In the genomic region with DNA sequence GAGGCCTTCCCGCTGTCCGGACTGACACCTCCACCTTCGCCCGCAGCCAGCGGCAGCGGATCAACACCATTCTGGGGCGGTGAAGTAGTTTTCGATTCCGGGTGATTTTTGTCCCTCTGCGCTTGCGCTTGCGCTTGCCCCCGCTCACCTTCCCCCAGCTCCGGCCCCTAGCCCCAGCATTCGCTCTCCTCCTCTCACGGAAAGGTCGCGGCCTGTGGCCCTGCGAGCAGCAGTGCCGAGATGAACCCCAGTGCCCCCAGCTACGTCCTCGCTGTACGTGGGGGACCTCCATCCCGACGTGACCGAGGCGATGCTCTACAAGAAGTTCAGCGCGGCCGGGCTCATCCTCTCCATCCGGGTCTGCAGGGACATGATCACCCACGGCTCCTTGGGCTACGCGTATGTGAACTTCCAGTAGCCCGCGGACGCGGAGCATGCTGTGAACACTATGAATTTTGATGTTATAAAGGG, we compare ENCODE assay signal across 9 cellular contexts. TPM values are rescaled to one million over a fixed set of nuclear protein-coding genes. Genes with fewer than 3 reads are reported as not detected.
A peak's percentile ranks its signal among the peaks of the same experiment; 100 is the strongest.
DNase-seq lines count a peak whose midpoint lies in the region; ATAC-seq and TF ChIP-seq lines count a peak whose summit lies in the region.
"Had no signal": no experiment of that assay in that cellular context is flagged by ENCODE, and none has a peak within 500 bp of the region (broad histone marks: within the 10 kb centered on the region; RNA-seq: fewer than 3 reads in every experiment).

No MANE protein-coding gene starts in this region.

- no peaks in the 10 kb centered on the region for H3K36me3 ChIP-seq in ES-I3 (ENCODE audit: insufficient read depth, low read length)

- no peaks in the 10 kb centered on the region for H3K9me3 ChIP-seq in ES-I3 (ENCODE audit: control insufficient read depth, insufficient read depth, low read length)

- no peak for ATAC-seq in HG02623 (IDR thresholded peaks at IDR 0.05; ENCODE audit: unreplicated experiment)

- peak overlapping the region; percentile 25; the same call in 1 of the 2 replicates for H3K9ac ChIP-seq in ES-I3 (ENCODE audit: low read depth, low read length)

- H3K9me3 Mint-ChIP-seq in T-helper 2 cell treated with Interferon-gamma antibody and Interleukin-4, amounts not matched to agents 5 μg/mL and 100 μg/mL, for 36 hours = peaks cover 28% of the 10 kb centered on the region

- no peaks in the 10 kb centered on the region for H3K4me1 ChIP-seq in ES-I3 (ENCODE audit: insufficient read depth, low read length)

- no peak for DNase-seq in T-helper 2 cell treated with Interferon-gamma antibody and Interleukin-4, amounts not matched to agents 5 μg/mL and 100 μg/mL, for 36 hours (ENCODE audit: low spot score)
- DNase-seq in fibroblast of villous mesenchyme (ENCODE audit: low read depth) (no peak), retina (peak; percentile 57), NCI-H526 treated with DMSO at 0.1 percent for 48 hours (lab: John Stamatoyannopoulos, UW) (no peak), NCI-H69 (lab: John Stamatoyannopoulos, UW) (no peak), NCI-H748 treated with DMSO at 0.1 percent for 48 hours (lab: John Stamatoyannopoulos, UW) (no peak)
- DNase-seq: NCI-H187 had no signal

- H3K4me3 Mint-ChIP-seq in T-helper 2 cell treated with Interferon-gamma antibody and Interleukin-4, amounts not matched to agents 5 μg/mL and 100 μg/mL, for 36 hours = peak overlapping the region; percentile 83

- H3K4me3 ChIP-seq in fibroblast of villous mesenchyme (ENCODE audit: low read depth, low read length) = peak overlapping the region; percentile 45

- H3K4me1 Mint-ChIP-seq in T-helper 2 cell treated with Interferon-gamma antibody and Interleukin-4, amounts not matched to agents 5 μg/mL and 100 μg/mL, for 36 hours (ENCODE audit: low read depth) = peaks cover 10% of the 10 kb centered on the region

- peaks cover 11% of the 10 kb centered on the region for H3K27me3 Mint-ChIP-seq in T-helper 2 cell treated with Interferon-gamma antibody and Interleukin-4, amounts not matched to agents 5 μg/mL and 100 μg/mL, for 36 hours (ENCODE audit: low read depth)

- TF ChIP-seq CTCF in fibroblast of villous mesenchyme (IDR thresholded peaks at IDR 0.05; ENCODE audit: insufficient read depth, low read depth, low read length) = no peak

- peak overlapping the region; percentile 60 for H3K27ac Mint-ChIP-seq in T-helper 2 cell treated with Interferon-gamma antibody and Interleukin-4, amounts not matched to agents 5 μg/mL and 100 μg/mL, for 36 hours

- peaks cover 14% of the 10 kb centered on the region for H3K36me3 Mint-ChIP-seq in T-helper 2 cell treated with Interferon-gamma antibody and Interleukin-4, amounts not matched to agents 5 μg/mL and 100 μg/mL, for 36 hours (ENCODE audit: low read depth)

RNA-seq across cellular contexts. Expression of a gene that starts 22.7 kb away (rescaled TPM):
- 14.5 and 18.1 TPM in 2 replicates for total RNA-seq in fibroblast of villous mesenchyme

RNA-seq across cellular contexts. Expression of a gene that starts 42.1 kb away (rescaled TPM):
- total RNA-seq in fibroblast of villous mesenchyme = 16.8 and 20.7 TPM in 2 replicates
